In genomic region chr6:160439751-160440150, GRCh38 we compare ENCODE assay signal across 22 cellular contexts.
"Had no signal": no experiment of that assay in that cellular context is flagged by ENCODE, and none has a peak within 500 bp of the region (broad histone marks: within the 10 kb centered on the region; RNA-seq: fewer than 3 reads in every experiment).

No MANE protein-coding gene starts in this region.

- ATAC-seq: activated CD4-positive, alpha-beta T cell treated with anti-CD3 and anti-CD28 coated beads for 36 hours; activated T-cell treated with anti-CD3 and anti-CD28 coated beads, Interleukin-2, amount 50 U/mL, for 4 hours; mucosa of descending colon; upper lobe of right lung had no signal

- H3K36me3 Mint-ChIP-seq: activated naive CD8-positive, alpha-beta T cell treated with anti-CD3 and anti-CD28 coated beads for 36 hours had no signal

- H3K9me3 Mint-ChIP-seq: activated B cell treated with CpG ODN at 0.5 μM for 24 hours; activated naive CD8-positive, alpha-beta T cell treated with anti-CD3 and anti-CD28 coated beads for 36 hours; activated T-cell treated with anti-CD3 and anti-CD28 coated beads, Interleukin-2, amount 50 U/mL, for 4 hours; activated T-helper 2 cell treated with anti-CD3 and anti-CD28 coated beads, Interferon-gamma antibody, Interleukin-2, Interleukin-4, amounts not matched to agents 10 μg/mL and 5 μg/mL and 100 μg/mL, durations not matched to agents 14 hours and 24 hours and 36 hours; dendritic cell treated with granulocyte-macrophage colony-stimulating factor and Interleukin-4, amounts not matched to agents 40 ng/mL and 50 ng/mL, for 4 days had no signal

- DNase-seq: activated B cell treated with CpG ODN at 0.5 μM for 24 hours; activated CD4-positive, alpha-beta T cell treated with anti-CD3 and anti-CD28 coated beads for 36 hours; activated CD4-positive, alpha-beta T cell treated with anti-CD3 and anti-CD28 coated beads, Interleukin-2, amount 50 U/mL, for 4 hours; activated CD8-positive, alpha-beta memory T cell treated with anti-CD3 and anti-CD28 coated beads, Interleukin-2, amount 50 U/mL, for 48 hours; activated naive CD4-positive, alpha-beta T cell; activated naive CD8-positive, alpha-beta T cell treated with anti-CD3 and anti-CD28 coated beads for 36 hours; activated T-cell treated with anti-CD3 and anti-CD28 coated beads, Interleukin-2, amount 50 U/mL, for 4 hours; effector CD4-positive, alpha-beta T cell; foreskin fibroblast; mesenchymal stem cell; mucosa of descending colon; occipital lobe; posterior cingulate gyrus; retina; sigmoid colon; stimulated activated CD4-positive, alpha-beta T cell treated with anti-CD3 and anti-CD28 coated beads, Interleukin-2, amount 100 ng/mL, for 48 hours; stimulated activated CD8-positive, alpha-beta memory T cell treated with anti-CD3 and anti-CD28 coated beads, Interleukin-4, amount 100 ng/mL, for 48 hours; stimulated activated naive CD4-positive, alpha-beta T cell; T-helper 9 cell; upper lobe of right lung had no signal

- H3K4me1 Mint-ChIP-seq: activated B cell treated with CpG ODN at 0.5 μM for 24 hours had no signal

- H3K4me3 Mint-ChIP-seq: activated B cell treated with CpG ODN at 0.5 μM for 24 hours; activated CD4-positive, alpha-beta T cell treated with anti-CD3 and anti-CD28 coated beads for 36 hours; activated naive CD8-positive, alpha-beta T cell treated with anti-CD3 and anti-CD28 coated beads for 36 hours; activated T-cell treated with anti-CD3 and anti-CD28 coated beads, Interleukin-2, amount 50 U/mL, for 4 hours; dendritic cell treated with granulocyte-macrophage colony-stimulating factor and Interleukin-4, amounts not matched to agents 40 ng/mL and 50 ng/mL, for 4 days had no signal

- H3K27ac Mint-ChIP-seq: activated B cell treated with CpG ODN at 0.5 μM for 24 hours; activated CD4-positive, alpha-beta T cell treated with anti-CD3 and anti-CD28 coated beads for 36 hours; activated naive CD8-positive, alpha-beta T cell treated with anti-CD3 and anti-CD28 coated beads for 36 hours; activated T-helper 2 cell treated with anti-CD3 and anti-CD28 coated beads, Interferon-gamma antibody, Interleukin-2, Interleukin-4, amounts not matched to agents 10 μg/mL and 5 μg/mL and 100 μg/mL, durations not matched to agents 14 hours and 24 hours and 36 hours; dendritic cell treated with granulocyte-macrophage colony-stimulating factor and Interleukin-4, amounts not matched to agents 40 ng/mL and 50 ng/mL, for 4 days had no signal
